Comparison of ENCODE assay signal across 7 cellular contexts in genomic region chr15:83107841-83108181, GRCh38. TPM values are rescaled to one million over a fixed set of nuclear protein-coding genes. Genes with fewer than 3 reads are reported as not detected.
DNase-seq lines count a peak whose midpoint lies in the region; ATAC-seq lines count a peak whose summit lies in the region.

No MANE protein-coding gene starts in this region.

- H3K36me3 Mint-ChIP-seq in activated T-helper 17 cell treated with anti-CD3 and anti-CD28 coated beads, Interleukin-2, amount 50 U/mL, for 72 hours (ENCODE audit: low read depth), result peaks cover 5% of the 10 kb centered on the region

- H3K27ac ChIP-seq in substantia nigra (ENCODE audit: low read depth, low read length, poor library complexity, severe bottlenecking), result peak overlapping the region; percentile 52

- ATAC-seq in HG02678 (IDR thresholded peaks at IDR 0.05; ENCODE audit: unreplicated experiment) (peak; percentile 8), HG02623 (IDR thresholded peaks at IDR 0.05; ENCODE audit: unreplicated experiment) (no peak)
- peak; percentile 10 for ATAC-seq in activated T-helper 17 cell treated with anti-CD3 and anti-CD28 coated beads, Interleukin-2, amount 50 U/mL, for 72 hours (replicated peaks)

- no peak for DNase-seq in substantia nigra (lab: John Stamatoyannopoulos, UW)
- DNase-seq in SKM-1 (lab: John Stamatoyannopoulos, UW; ENCODE audit: unreplicated experiment), result no peak
- no peak for DNase-seq in NOMO-1 (lab: John Stamatoyannopoulos, UW; ENCODE audit: unreplicated experiment in 2 of 2)

- H3K4me3 ChIP-seq in iPS-18c (ENCODE audit: insufficient read depth, low read depth, low read length), result peak overlapping the region; percentile 63

- H3K27me3 Mint-ChIP-seq in activated T-helper 17 cell treated with anti-CD3 and anti-CD28 coated beads, Interleukin-2, amount 50 U/mL, for 72 hours, result peaks cover 49% of the 10 kb centered on the region

- no peaks in the 10 kb centered on the region for H3K4me1 Mint-ChIP-seq in activated T-helper 17 cell treated with anti-CD3 and anti-CD28 coated beads, Interleukin-2, amount 50 U/mL, for 72 hours

- no peak overlapping the region for H3K27ac Mint-ChIP-seq in activated T-helper 17 cell treated with anti-CD3 and anti-CD28 coated beads, Interleukin-2, amount 50 U/mL, for 72 hours

- H3K4me3 Mint-ChIP-seq in activated T-helper 17 cell treated with anti-CD3 and anti-CD28 coated beads, Interleukin-2, amount 50 U/mL, for 72 hours, result peak overlapping the region; percentile 72

- H3K9me3 ChIP-seq in iPS-18c (ENCODE audit: control insufficient read depth, insufficient read depth, low read length), result no peaks in the 10 kb centered on the region

- H3K9me3 Mint-ChIP-seq in activated T-helper 17 cell treated with anti-CD3 and anti-CD28 coated beads, Interleukin-2, amount 50 U/mL, for 72 hours, result no peaks in the 10 kb centered on the region

RNA-seq across cellular contexts. Expression of gene TM6SF1, which starts 0.4 kb away (rescaled TPM):
- total RNA-seq in activated T-helper 17 cell treated with anti-CD3 and anti-CD28 coated beads, Interleukin-2, amount 50 U/mL, for 72 hours, result under 1 TPM; 0.54 to 0.61 TPM

RNA-seq across cellular contexts. Expression of gene BTBD1, which starts 40.8 kb away (rescaled TPM):
- 10 to 100 TPM; 46.1 to 63.8 TPM for total RNA-seq in activated T-helper 17 cell treated with anti-CD3 and anti-CD28 coated beads, Interleukin-2, amount 50 U/mL, for 72 hours
